Comparison of ENCODE assay signal across 21 cellular contexts in genomic region chr18:27414691-27415090, GRCh38.
A peak's percentile ranks its signal among the peaks of the same experiment; 100 is the strongest.
DNase-seq lines count a peak whose midpoint lies in the region; ATAC-seq and TF ChIP-seq lines count a peak whose summit lies in the region.
"Had no signal": no experiment of that assay in that cellular context is flagged by ENCODE, and none has a peak within 500 bp of the region (broad histone marks: within the 10 kb centered on the region; RNA-seq: fewer than 3 reads in every experiment).

No MANE protein-coding gene starts in this region.

- no CpG with 5 or more reads among the region's 1 CpG for WGBS in neuronal stem cell (ENCODE audit: extremely low coverage in 2 of 2, insufficient read length in 2 of 2, insufficient replicate concordance in 1 of 2), 2 donors

- H3K27ac ChIP-seq in left ventricle myocardium inferior (replicated peaks) (peak overlapping the region; percentile 47), right atrium auricular region (no peak overlapping the region), neuronal stem cell (replicated peaks; ENCODE audit: low read length) (no peak overlapping the region), PC-3 (ENCODE audit: low read length) (no peak overlapping the region)
- H3K27ac ChIP-seq: 22Rv1, BLaER1, C4-2B had no signal

- no TSS peak for BruUV-seq in PC-3 (replicated peaks; lab: Mats Ljungman, UMichigan)

- H3K9me3 ChIP-seq in left ventricle myocardium inferior (replicated peaks) (peaks cover 4% of the 10 kb centered on the region), right atrium auricular region (no peaks in the 10 kb centered on the region), adipocyte (ENCODE audit: control insufficient read depth, low read length) (no peaks in the 10 kb centered on the region), neuronal stem cell (replicated peaks in 1 of 2; ENCODE audit: control insufficient read depth in 2 of 2, insufficient read depth in 1 of 2, low read depth in 1 of 2, low read length in 2 of 2) (no peaks in the 10 kb centered on the region), PC-3 (ENCODE audit: low read length) (no peaks in the 10 kb centered on the region)
- H3K9me3 ChIP-seq: BLaER1, Caco-2 had no signal

- no peak overlapping the region for H2BK15ac ChIP-seq in neuronal stem cell (ENCODE audit: low read length)

- no peak overlapping the region for H3K4me3 ChIP-seq in left ventricle myocardium inferior
- H3K4me3 ChIP-seq in right atrium auricular region, result no peak overlapping the region
- H3K4me3 ChIP-seq in adipocyte (ENCODE audit: low read length), result peak overlapping the region; percentile 43
- no peak overlapping the region for H3K4me3 ChIP-seq in neuronal stem cell (ENCODE audit: low read length in 2 of 2)
- no peak overlapping the region for H3K4me3 ChIP-seq in PC-3 (ENCODE audit: low read length)
- H3K4me3 ChIP-seq: BLaER1, GM12878 had no signal

- intact Hi-C loops in left ventricle myocardium inferior (cut with micrococcal nuclease), result no loop called here
- intact Hi-C loops in PC-3 (cut with micrococcal nuclease), result no loop called here

- H3K9me2 ChIP-seq in PC-3 (replicated peaks; ENCODE audit: low read length), result no peaks in the 10 kb centered on the region

- H2AFZ ChIP-seq in neuronal stem cell (ENCODE audit: low read length) (peak overlapping the region; percentile 71), PC-3 (ENCODE audit: low read length) (no peak overlapping the region)

- no peak overlapping the region for H3K4me2 ChIP-seq in neuronal stem cell (ENCODE audit: insufficient read depth, low read length, poor library complexity, severe bottlenecking)
- H3K4me2 ChIP-seq in PC-3 (ENCODE audit: low read length), result no peak overlapping the region
- H3K4me2 ChIP-seq: BLaER1 had no signal

- no peak overlapping the region for H3K23ac ChIP-seq in neuronal stem cell (ENCODE audit: low read depth, low read length, poor library complexity)

- no peaks in the 10 kb centered on the region for H4K20me1 ChIP-seq in PC-3 (ENCODE audit: low read length)
- H4K20me1 ChIP-seq: BLaER1 had no signal

- H2AK5ac ChIP-seq in neuronal stem cell (ENCODE audit: low read depth, low read length), result no peak overlapping the region

- H3K27me3 ChIP-seq in left ventricle myocardium inferior (ENCODE audit: low read depth), result no peaks in the 10 kb centered on the region
- H3K27me3 ChIP-seq in right atrium auricular region, result no peaks in the 10 kb centered on the region
- H3K27me3 ChIP-seq in adipocyte (replicated peaks; ENCODE audit: control insufficient read depth, insufficient read depth, low read length), result no peaks in the 10 kb centered on the region
- H3K27me3 ChIP-seq in neuronal stem cell (ENCODE audit: control insufficient read depth in 3 of 3, insufficient read depth in 3 of 3, low read depth in 1 of 3, low read length in 3 of 3), result no peaks in the 10 kb centered on the region
- no peaks in the 10 kb centered on the region for H3K27me3 ChIP-seq in PC-3 (ENCODE audit: low read length)
- H3K27me3 ChIP-seq: BLaER1 had no signal

- CTCF ChIA-PET in PC-3 (lab: Charles Lee), result no interaction called here

- no peak overlapping the region for H2BK12ac ChIP-seq in neuronal stem cell (ENCODE audit: low read length)

- H3K9ac ChIP-seq in adipocyte (ENCODE audit: low read length), result no peak overlapping the region
- H3K9ac ChIP-seq in neuronal stem cell (ENCODE audit: low read depth, low read length, poor library complexity), result no peak overlapping the region
- no peak overlapping the region for H3K9ac ChIP-seq in PC-3 (ENCODE audit: low read length)
- H3K9ac ChIP-seq: BLaER1 had no signal

- no peak for TF ChIP-seq CTCF in left ventricle myocardium inferior (IDR thresholded peaks at IDR 0.05; ENCODE audit: borderline replicate concordance)
- no peak for TF ChIP-seq CTCF in right atrium auricular region (IDR thresholded peaks at IDR 0.05)
- TF ChIP-seq CTCF in GM13977 (IDR thresholded peaks at IDR 0.05; ENCODE audit: extremely low read depth, insufficient read depth, missing control alignments), result no peak
- TF ChIP-seq CTCF in PC-3 (conservative IDR thresholded peaks at IDR 0.05; ENCODE audit: low read depth, low read length), result no peak

- H2BK5ac ChIP-seq in neuronal stem cell (ENCODE audit: low read length), result no peak overlapping the region

- H3K14ac ChIP-seq in neuronal stem cell (ENCODE audit: low read length), result no peak overlapping the region

- H2BK120ac ChIP-seq in neuronal stem cell (ENCODE audit: low read depth, low read length), result no peak overlapping the region

- DNase-seq in left ventricle myocardium inferior (no peak), right atrium auricular region (ENCODE audit: low spot score) (no peak), adipocyte (ENCODE audit: low read depth) (no peak), neuronal stem cell (ENCODE audit: low spot score) (no peak), GM19238 (ENCODE audit: insufficient read length, low spot score) (no peak), GM13977 (ENCODE audit: low spot score) (no peak), PC-3 (no peak)
- DNase-seq in activated naive CD4-positive, alpha-beta T cell (lab: John Stamatoyannopoulos, UW), result no peak
- DNase-seq: Caco-2; CD4-positive, CD25-positive, alpha-beta regulatory T cell; CD8-positive, alpha-beta T cell; DMS 273 treated with DMSO at 0.1 percent for 48 hours; DMS79; EL; GDM1; H7; HCEC 1CT had no signal

- H4K8ac ChIP-seq in neuronal stem cell (ENCODE audit: low read depth, low read length), result no peak overlapping the region

- H3K18ac ChIP-seq in neuronal stem cell (ENCODE audit: low read length), result no peak overlapping the region

- H3K79me1 ChIP-seq in neuronal stem cell (ENCODE audit: low read depth, low read length), result no peaks in the 10 kb centered on the region

- no peak overlapping the region for H4K91ac ChIP-seq in neuronal stem cell (ENCODE audit: low read depth, low read length, poor library complexity)

- no peak overlapping the region for H3K4ac ChIP-seq in neuronal stem cell (ENCODE audit: low read length)

- H3F3A ChIP-seq in PC-3 (ENCODE audit: low read length, unreplicated experiment), result no peaks in the 10 kb centered on the region

- H3K36me3 ChIP-seq in left ventricle myocardium inferior (no peaks in the 10 kb centered on the region), right atrium auricular region (no peaks in the 10 kb centered on the region), adipocyte (ENCODE audit: control insufficient read depth, insufficient read depth, low read length, severe bottlenecking) (no peaks in the 10 kb centered on the region), neuronal stem cell (replicated peaks in 1 of 2; ENCODE audit: control insufficient read depth in 2 of 2, insufficient read depth in 2 of 2, low read length in 2 of 2) (no peaks in the 10 kb centered on the region), PC-3 (ENCODE audit: low read depth, low read length) (no peaks in the 10 kb centered on the region)
- H3K36me3 ChIP-seq: BLaER1 had no signal

- H3K79me2 ChIP-seq in PC-3 (ENCODE audit: low read length), result no peaks in the 10 kb centered on the region

- no peak for ATAC-seq in PC-3
- ATAC-seq: CD8-positive, alpha-beta T cell; GM12878 had no signal

- H3K4me1 ChIP-seq in left ventricle myocardium inferior (no peaks in the 10 kb centered on the region), right atrium auricular region (no peaks in the 10 kb centered on the region), adipocyte (ENCODE audit: control insufficient read depth, insufficient read depth, low read length) (peaks cover 27% of the 10 kb centered on the region), neuronal stem cell (ENCODE audit: control insufficient read depth in 2 of 2, insufficient read depth in 1 of 2, low read depth in 1 of 2, low read length in 2 of 2) (peaks cover 0 to 27% of the 10 kb centered on the region in 2 donors), PC-3 (ENCODE audit: insufficient read depth, low read length) (peaks cover 27% of the 10 kb centered on the region)
- H3K4me1 ChIP-seq: BLaER1, Caco-2 had no signal

- in situ Hi-C loops in GM13977 (cut with MboI; ENCODE audit: low pct_unique_long_range_greater_than_20kb, low sequenced_read_pairs, unreplicated experiment), result no loop called here

- POLR2A ChIA-PET in PC-3 (lab: Charles Lee; ENCODE audit: unreplicated experiment), result no interaction called here
